Comparison of ENCODE assay signal across 20 cellular contexts in the genomic region with DNA sequence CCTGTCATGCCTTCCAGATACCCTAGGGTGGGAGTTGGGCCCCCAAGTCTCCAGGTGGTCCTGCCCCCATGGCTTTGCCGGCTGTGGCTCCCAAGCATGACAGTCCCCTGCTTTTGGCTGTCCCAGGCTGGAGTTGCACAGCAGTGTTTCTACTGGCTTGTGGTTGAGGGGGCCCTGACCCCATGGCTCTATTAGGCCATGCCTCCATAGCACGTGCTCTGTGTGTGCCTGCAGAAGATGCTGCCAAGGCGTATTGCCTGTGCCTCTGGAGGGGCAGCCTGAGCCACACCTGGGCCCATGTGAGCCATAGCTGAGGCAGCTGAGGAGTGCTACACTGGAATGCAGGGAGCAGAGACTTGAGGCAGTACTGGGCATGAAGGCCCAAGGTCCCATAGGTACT. TPM values are rescaled to one million over a fixed set of nuclear protein-coding genes. Genes with fewer than 3 reads are reported as not detected.
DNase-seq lines count a peak whose midpoint lies in the region; ATAC-seq, FAIRE-seq and TF ChIP-seq lines count a peak whose summit lies in the region.
"Had no signal": no experiment of that assay in that cellular context is flagged by ENCODE, and none has a peak within 500 bp of the region (broad histone marks: within the 10 kb centered on the region; RNA-seq: fewer than 3 reads in every experiment).

No MANE protein-coding gene starts in this region.

- FAIRE-seq in K562 (lab: Jason Lieb, UNC), result no peak
- FAIRE-seq: G401.6, GM12892, H1 had no signal

- in situ Hi-C loops in IMR-90 (cut with MboI; ENCODE audit: low sequenced_read_pairs) (no loop called here), K562 (cut with MboI) (no loop called here)

- no peak for ATAC-seq in IMR-90 (ENCODE audit: low read depth)
- ATAC-seq in K562, result no peak
- peak in 3 of 4 donors; percentile 28 to 66 (median 45) for ATAC-seq in right lobe of liver
- no peak for ATAC-seq in upper lobe of right lung
- ATAC-seq in naive thymus-derived CD8-positive, alpha-beta T cell, result no peak

- H2AK9ac ChIP-seq in IMR-90 (replicated peaks; ENCODE audit: low read depth, low read length, poor library complexity), result no peak overlapping the region

- no peaks in the 10 kb centered on the region; the same call in 1 of the 2 replicates for H3K27me3 ChIP-seq in IMR-90 (ENCODE audit: control insufficient read depth, insufficient read depth, low read length)
- H3K27me3 ChIP-seq in K562 (ENCODE audit: control insufficient read depth in 2 of 2, insufficient read depth in 2 of 2, low read length in 2 of 2), result peaks cover 27 to 49% of the 10 kb centered on the region in 2 experiments; a peak in 4 of 5 replicates
- no peaks in the 10 kb centered on the region for H3K27me3 ChIP-seq in right lobe of liver
- no peaks in the 10 kb centered on the region for H3K27me3 ChIP-seq in upper lobe of right lung

- POLR2A ChIA-PET in IMR-90 (lab: Charles Lee; ENCODE audit: unreplicated experiment) (no interaction called here), K562 (lab: Yijun Ruan, JAX) (interaction anchor here (0.6 to 0.7 kb wide), 2 partner anchors 21 to 23 kb away, joined by 3 read pairs; no protein-coding TSS in a partner anchor)
- POLR2A ChIA-PET in naive thymus-derived CD8-positive, alpha-beta T cell (lab: Charles Lee), result no interaction called here

- TF ChIP-seq RAD21 in IMR-90 (IDR thresholded peaks at IDR 0.05; ENCODE audit: low read length) (no peak), K562 (CRISPR knock-in tag; conservative IDR thresholded peaks at IDR 0.05 in 1 of 2, IDR thresholded peaks at IDR 0.05 in 1 of 2) (no peak)

- intact Hi-C loops in IMR-90 (cut with micrococcal nuclease), result no loop called here
- intact Hi-C loops in K562 (cut with micrococcal nuclease), result no loop called here
- intact Hi-C loops in right lobe of liver (cut with DNase I), result no loop called here
- intact Hi-C loops in upper lobe of right lung (cut with DNase I), result no loop called here

- H2BK20ac ChIP-seq in IMR-90 (ENCODE audit: low read depth, low read length), result no peak overlapping the region

- no peak overlapping the region for H2BK5ac ChIP-seq in IMR-90 (ENCODE audit: low read depth, low read length, poor library complexity, severe bottlenecking)

- no peaks in the 10 kb centered on the region for H3K79me1 ChIP-seq in IMR-90 (ENCODE audit: low read depth in 1 of 2, low read length in 2 of 2)

- H3K4me2 ChIP-seq in IMR-90 (ENCODE audit: low read depth, low read length), result no peak overlapping the region
- H3K4me2 ChIP-seq in K562 (ENCODE audit: insufficient read depth, low read length), result no peak overlapping the region

- H3K9me3 ChIP-seq in IMR-90 (ENCODE audit: control insufficient read depth, insufficient read depth, low read length) (peaks cover 17% of the 10 kb centered on the region), K562 (replicated peaks; ENCODE audit: control insufficient read depth, insufficient read depth, low read depth, low read length) (no peaks in the 10 kb centered on the region), right lobe of liver (no peaks in the 10 kb centered on the region), upper lobe of right lung (no peaks in the 10 kb centered on the region)

- TF ChIP-seq CTCF in IMR-90 (conservative IDR thresholded peaks at IDR 0.05; ENCODE audit: low read depth, low read length) (no peak), K562 (IDR thresholded peaks at IDR 0.05 in 2 of 3, conservative IDR thresholded peaks at IDR 0.05 in 1 of 3; ENCODE audit: insufficient read depth in 2 of 3, low read depth in 1 of 3, low read length in 3 of 3) (no peak), right lobe of liver (IDR thresholded peaks at IDR 0.05) (no peak), upper lobe of right lung (IDR thresholded peaks at IDR 0.05) (no peak)

- WGBS in IMR-90 (ENCODE audit: extremely low coverage in 2 of 2, insufficient read length in 1 of 2), 2 experiments, result 50% methylated on average over 1 of the region's 3 CpGs; no CpG with 5 or more reads in 1 of the 2 experiments
- WGBS in K562 (ENCODE audit: insufficient coverage, low coverage, missing lambda C conversion rate), result 0% methylated on average over 3 of the region's 3 CpGs
- WGBS in right lobe of liver (ENCODE audit: insufficient coverage, low coverage, low lambda C conversion rate, missing lambda C conversion rate), result 42% methylated on average over 2 of the region's 3 CpGs

- H3K27ac ChIP-seq in IMR-90 (ENCODE audit: insufficient read depth, low read length) (no peak overlapping the region), K562 (ENCODE audit: extremely low read depth, low read depth, low read length) (no peak overlapping the region), right lobe of liver (no peak overlapping the region), upper lobe of right lung (no peak overlapping the region)
- H3K27ac ChIP-seq: GM23248 had no signal

- no peak overlapping the region for H3K56ac ChIP-seq in IMR-90 (ENCODE audit: extremely low read depth, insufficient read depth, low read length)

- no peaks in the 10 kb centered on the region for H4K20me1 ChIP-seq in IMR-90 (ENCODE audit: insufficient read depth, low read length)
- no peaks in the 10 kb centered on the region for H4K20me1 ChIP-seq in K562 (replicated peaks; ENCODE audit: control insufficient read depth, insufficient read depth, low read length)

- no peak overlapping the region for H2AK5ac ChIP-seq in IMR-90 (ENCODE audit: low read depth, low read length)

- H3K79me2 ChIP-seq in K562 (ENCODE audit: control insufficient read depth, insufficient read depth, low read length), result no peaks in the 10 kb centered on the region

- no peak overlapping the region for H3K23ac ChIP-seq in IMR-90 (ENCODE audit: low read depth, low read length)

- peaks cover 0 to 20% (median 9%) of the 10 kb centered on the region in 3 donors for H3K36me3 Mint-ChIP-seq in naive thymus-derived CD8-positive, alpha-beta T cell

- TF ChIP-seq EP300 in K562 (IDR thresholded peaks at IDR 0.05; ENCODE audit: low read length), result no peak

- no peak overlapping the region for H2BK15ac ChIP-seq in IMR-90 (ENCODE audit: low read depth, low read length)

- H4K5ac ChIP-seq in IMR-90 (ENCODE audit: low read depth, low read length), result no peak overlapping the region

- H3K9me1 ChIP-seq in IMR-90 (ENCODE audit: insufficient read depth, low read length) (0 out of 2 replicates have a peak, but pooled peaks cover 7% of the 10 kb centered on the region), K562 (ENCODE audit: control insufficient read depth, insufficient read depth, low read length) (no peaks in the 10 kb centered on the region)

- H3K36me3 ChIP-seq in IMR-90 (ENCODE audit: control insufficient read depth, insufficient read depth, low read length) (no peaks in the 10 kb centered on the region), K562 (ENCODE audit: control insufficient read depth, insufficient read depth, low read length) (no peaks in the 10 kb centered on the region), right lobe of liver (no peaks in the 10 kb centered on the region), upper lobe of right lung (no peaks in the 10 kb centered on the region)

- H3K18ac ChIP-seq in IMR-90 (ENCODE audit: low read depth, low read length), result no peak overlapping the region

- no peaks in the 10 kb centered on the region for H3K4me1 Mint-ChIP-seq in naive thymus-derived CD8-positive, alpha-beta T cell
- H3K4me1 Mint-ChIP-seq: CD4-positive, alpha-beta memory T cell had no signal

- no peak overlapping the region for H3K4me3 Mint-ChIP-seq in naive thymus-derived CD8-positive, alpha-beta T cell
- H3K4me3 Mint-ChIP-seq: CD4-positive, alpha-beta memory T cell had no signal

- H3K4me3 ChIP-seq in IMR-90 (ENCODE audit: insufficient read depth, low read depth, low read length) (no peak overlapping the region), K562 (no peak overlapping the region), right lobe of liver (no peak overlapping the region), upper lobe of right lung (no peak overlapping the region)
- H3K4me3 ChIP-seq: GM23248 had no signal

- no peak overlapping the region for H3K27ac Mint-ChIP-seq in naive thymus-derived CD8-positive, alpha-beta T cell
- H3K27ac Mint-ChIP-seq: CD4-positive, alpha-beta memory T cell had no signal

- H3K14ac ChIP-seq in IMR-90 (replicated peaks; ENCODE audit: low read depth, low read length), result no peak overlapping the region

- dilution Hi-C loops in IMR-90 (cut with HindIII; ENCODE audit: low sequenced_read_pairs, unreplicated experiment), result no loop called here

- BruUV-seq in IMR-90 (replicated peaks; lab: Mats Ljungman, UMichigan), result no TSS peak
- no TSS peak for BruUV-seq in K562 (replicated peaks; lab: Mats Ljungman, UMichigan)

- CTCF ChIA-PET in IMR-90 (lab: Yijun Ruan, JAX) (interaction anchor here (0.6 kb wide), 1 partner anchor 80 kb away, joined by 3 read pairs; no protein-coding TSS in a partner anchor), K562 (lab: Yijun Ruan, JAX; ENCODE audit: low intra/inter-chr PET ratio) (no interaction called here)

- peak overlapping the region; percentile 17 for H2AFZ ChIP-seq in IMR-90 (replicated peaks; ENCODE audit: low read length, poor library complexity)
- H2AFZ ChIP-seq in K562 (ENCODE audit: low read depth, low read length), result no peak overlapping the region
- H2AFZ ChIP-seq: GM23248 had no signal

- no peak for TF ChIP-seq POLR2A in IMR-90 (IDR thresholded peaks at IDR 0.05; ENCODE audit: low read depth, low read length)
- TF ChIP-seq POLR2A in K562 (conservative IDR thresholded peaks at IDR 0.05), result no peak
- TF ChIP-seq POLR2A in right lobe of liver (IDR thresholded peaks at IDR 0.05), result no peak

- no peak overlapping the region for H3K9ac ChIP-seq in IMR-90 (ENCODE audit: low read depth, low read length)
- no peak overlapping the region for H3K9ac ChIP-seq in K562 (ENCODE audit: insufficient read depth in 1 of 2, low read depth in 2 of 2, low read length in 2 of 2)
- H3K9ac ChIP-seq: GM23248 had no signal

- H3K4me1 ChIP-seq in IMR-90 (ENCODE audit: control insufficient read depth, insufficient read depth, low read length) (peaks cover 7% of the 10 kb centered on the region), K562 (replicated peaks in 1 of 2; ENCODE audit: control insufficient read depth in 2 of 2, insufficient read depth in 2 of 2, low read length in 2 of 2) (no peaks in the 10 kb centered on the region), right lobe of liver (peaks cover 0 to 13% (median 6%) of the 10 kb centered on the region in 4 donors), upper lobe of right lung (no peaks in the 10 kb centered on the region)

- no peak overlapping the region for H4K91ac ChIP-seq in IMR-90 (ENCODE audit: insufficient read depth, low read depth, low read length)

- H3K27me3 Mint-ChIP-seq in naive thymus-derived CD8-positive, alpha-beta T cell, result peaks cover 0 to 2% (median 0%) of the 10 kb centered on the region in 5 donors

- H2BK120ac ChIP-seq in IMR-90 (ENCODE audit: low read depth, low read length), result no peak overlapping the region

- H3K4ac ChIP-seq in IMR-90 (ENCODE audit: low read depth, low read length), result no peak overlapping the region

- H3K9me3 Mint-ChIP-seq in naive thymus-derived CD8-positive, alpha-beta T cell, result peaks cover 0 to 27% (median 11%) of the 10 kb centered on the region in 9 donors

- DNase-seq in IMR-90, result no peak
- DNase-seq in K562 (ENCODE audit: extremely low read depth in 1 of 4, low spot score in 3 of 4), result no peak
- no peak for DNase-seq in right lobe of liver
- DNase-seq in upper lobe of right lung, result peak; percentile 28
- DNase-seq in DMS53 treated with DMSO at 0.1 percent for 48 hours (lab: John Stamatoyannopoulos, UW; ENCODE audit: unreplicated experiment), result no peak
- DNase-seq in naive thymus-derived CD8-positive, alpha-beta T cell, result no peak
- DNase-seq: C1 segment of cervical spinal cord; Calu3; CD4-positive, alpha-beta memory T cell; COR-L47; DMS53; DND-41; GM23248; H7; HCEC 1CT had no signal

- H4K8ac ChIP-seq in IMR-90 (ENCODE audit: low read depth in 2 of 2, low read length in 2 of 2), result no peak overlapping the region

RNA-seq across cellular contexts. Expression of a gene that starts 25.4 kb away (rescaled TPM):
- 119 and 159 TPM in 2 replicates for total RNA-seq in IMR-90 (2012; rRNA removed)
- polyA plus RNA-seq in IMR-90 (2012; rRNA removed), result 566 and 689 TPM in 2 replicates
- polyA plus RNA-seq in IMR-90 (2012; cell fraction: cytosol; rRNA removed), result 940 and 1,395 TPM in 2 replicates
- polyA plus RNA-seq in IMR-90 (2012; cell fraction: nucleus; rRNA removed; ENCODE audit: low replicate concordance), result 328 and 597 TPM in 2 replicates
- 93.5 and 278 TPM in 2 replicates for total RNA-seq in K562 (2011; cell fraction: chromatin; rRNA removed; ENCODE audit: low replicate concordance)
- 344 and 368 TPM in 2 replicates for total RNA-seq in K562 (2011; cell fraction: nucleolus; rRNA removed)
- 240 and 244 TPM in 2 replicates for total RNA-seq in K562 (2011; cell fraction: nucleoplasm; rRNA removed)
- total RNA-seq in K562 (2014; rRNA removed), result 43.3 and 67.2 TPM in 2 replicates
- 37.4 and 60.2 TPM in 2 replicates for total RNA-seq in K562 (2014; rRNA removed; fragmentation: Illumina TruSeq; extraction: Trizol)
- 61.7 and 64.8 TPM in 2 replicates for total RNA-seq in K562 (2015; rRNA removed; fragmentation: Illumina TruSeq; extraction: Trizol)
- total RNA-seq in K562 (2021), result 181 and 189 TPM in 2 replicates
- polyA plus RNA-seq in K562 (2011; rRNA removed), result 76.9 and 103 TPM in 2 replicates
- 177 and 219 TPM in 2 replicates for polyA plus RNA-seq in K562 (2011; cell fraction: cytosol; rRNA removed)
- polyA plus RNA-seq in K562 (2011; cell fraction: nucleus; rRNA removed), result 80.1 and 118 TPM in 2 replicates
- 157 and 238 TPM in 2 replicates for polyA plus RNA-seq in K562 (2012)
- 163 and 169 TPM in 2 replicates for polyA plus RNA-seq in K562 (2014; fragmentation: Illumina TruSeq; extraction: Trizol)
- polyA plus RNA-seq in K562 (2014; fragmentation: Nextera tagmentation; extraction: Ambion mirVana), result 1 to 10 TPM; 2.4 to 7.0 TPM
- 105 and 114 TPM in 2 replicates for polyA plus RNA-seq in K562 (2014; rRNA removed)
- 67.7 and 102 TPM in 2 replicates for polyA minus RNA-seq in K562 (2011; rRNA and poly(A)+ RNA removed)
- 110 and 130 TPM in 2 replicates for polyA minus RNA-seq in K562 (2011; cell fraction: cytosol; rRNA and poly(A)+ RNA removed)
- polyA minus RNA-seq in K562 (2011; cell fraction: nucleus; rRNA and poly(A)+ RNA removed), result 23.2 and 30.1 TPM in 2 replicates
- 100 to 1,000 TPM; 433 to 721 (median 528) TPM for total RNA-seq in right lobe of liver
- 801 TPM for total RNA-seq in upper lobe of right lung
- 10 to 100 TPM; 83.1 to 92.1 TPM for total RNA-seq in naive thymus-derived CD8-positive, alpha-beta T cell
- 10 to 100 TPM; 15.3 to 62.0 (median 42.1) TPM for polyA plus RNA-seq in naive thymus-derived CD8-positive, alpha-beta T cell

RNA-seq across cellular contexts. Expression of a gene that starts 48.8 kb away (rescaled TPM):
- total RNA-seq in IMR-90 (2012; rRNA removed) (40.0 and 45.3 TPM in 2 replicates), K562 (2014; rRNA removed) (53.4 and 63.9 TPM in 2 replicates), K562 (2014; rRNA removed; fragmentation: Illumina TruSeq; extraction: Trizol) (3.7 and 4.7 TPM in 2 replicates), K562 (2015; rRNA removed; fragmentation: Illumina TruSeq; extraction: Trizol) (35.3 and 35.5 TPM in 2 replicates), K562 (2021) (49.0 and 54.2 TPM in 2 replicates), right lobe of liver (10 to 100 TPM; 17.6 to 27.0 (median 19.5) TPM), upper lobe of right lung (40.6 TPM)
- polyA plus RNA-seq in IMR-90 (2012; rRNA removed) (34.9 and 43.2 TPM in 2 replicates), K562 (2011; rRNA removed) (11.0 and 16.2 TPM in 2 replicates), K562 (2014; fragmentation: Illumina TruSeq; extraction: Trizol) (6.2 and 22.8 TPM in 2 replicates), K562 (2014; fragmentation: Nextera tagmentation; extraction: Ambion mirVana) (1 to 10 TPM in 1 of 2 experiments, under 1 TPM in 1; 0.41 to 2.8 TPM), K562 (2014; rRNA removed) (29.1 and 32.5 TPM in 2 replicates)
- 31.3 and 46.1 TPM in 2 replicates for polyA plus RNA-seq in IMR-90 (2012; cell fraction: cytosol; rRNA removed)
- 40.8 and 137 TPM in 2 replicates for polyA plus RNA-seq in IMR-90 (2012; cell fraction: nucleus; rRNA removed; ENCODE audit: low replicate concordance)
- total RNA-seq in K562 (2011; cell fraction: chromatin; rRNA removed; ENCODE audit: low replicate concordance), result 7.2 and 32.5 TPM in 2 replicates
- total RNA-seq in K562 (2011; cell fraction: nucleolus; rRNA removed), result 37.2 and 47.1 TPM in 2 replicates
- 21.3 and 24.4 TPM in 2 replicates for total RNA-seq in K562 (2011; cell fraction: nucleoplasm; rRNA removed)
- 17.0 and 45.2 TPM in 2 replicates for polyA plus RNA-seq in K562 (2011; cell fraction: cytosol; rRNA removed)
- 24.0 and 35.2 TPM in 2 replicates for polyA plus RNA-seq in K562 (2011; cell fraction: nucleus; rRNA removed)
- 37.3 and 42.1 TPM in 2 replicates for polyA plus RNA-seq in K562 (2012)
- 5.8 and 8.2 TPM in 2 replicates for polyA minus RNA-seq in K562 (2011; rRNA and poly(A)+ RNA removed)
- polyA minus RNA-seq in K562 (2011; cell fraction: cytosol; rRNA and poly(A)+ RNA removed), result 13.1 and 16.7 TPM in 2 replicates
- polyA minus RNA-seq in K562 (2011; cell fraction: nucleus; rRNA and poly(A)+ RNA removed), result 26.9 and 33.5 TPM in 2 replicates
- 10 to 100 TPM; 56.6 to 65.6 TPM for total RNA-seq in naive thymus-derived CD8-positive, alpha-beta T cell
- 10 to 100 TPM; 49.0 to 68.3 (median 54.7) TPM for polyA plus RNA-seq in naive thymus-derived CD8-positive, alpha-beta T cell

RNA-seq across cellular contexts. Expression of a gene that starts 49.9 kb away (rescaled TPM):
- total RNA-seq in IMR-90 (2012; rRNA removed) (not detected in 2 replicates), K562 (2014; rRNA removed) (3.0 and 3.4 TPM in 2 replicates), K562 (2014; rRNA removed; fragmentation: Illumina TruSeq; extraction: Trizol) (0.86 and 1.4 TPM in 2 replicates), K562 (2015; rRNA removed; fragmentation: Illumina TruSeq; extraction: Trizol) (2.6 TPM in 2 replicates), K562 (2021) (4.8 and 5.9 TPM in 2 replicates), right lobe of liver (1 to 10 TPM in 1 of 6 experiments, under 1 TPM in 3, not detected in 2; 0.24 to 1.2 (median 0.63) TPM), upper lobe of right lung (12.2 TPM)
- polyA plus RNA-seq in IMR-90 (2012; rRNA removed) (0.07 TPM in 1 of 2 replicates, not detected in the other), K562 (2011; rRNA removed) (4.2 and 9.4 TPM in 2 replicates), K562 (2014; fragmentation: Illumina TruSeq; extraction: Trizol) (0.79 and 2.8 TPM in 2 replicates), K562 (2014; fragmentation: Nextera tagmentation; extraction: Ambion mirVana) (under 1 TPM; 0.21 to 0.57 TPM), K562 (2014; rRNA removed) (3.3 and 7.3 TPM in 2 replicates)
- 0.04 TPM in 1 of 2 replicates, not detected in the other for polyA plus RNA-seq in IMR-90 (2012; cell fraction: cytosol; rRNA removed)
- polyA plus RNA-seq in IMR-90 (2012; cell fraction: nucleus; rRNA removed; ENCODE audit: low replicate concordance), result 0.37 and 0.79 TPM in 2 replicates
- total RNA-seq in K562 (2011; cell fraction: chromatin; rRNA removed; ENCODE audit: low replicate concordance), result 8.4 and 16.2 TPM in 2 replicates
- 7.1 and 8.5 TPM in 2 replicates for total RNA-seq in K562 (2011; cell fraction: nucleolus; rRNA removed)
- total RNA-seq in K562 (2011; cell fraction: nucleoplasm; rRNA removed), result 4.3 and 5.9 TPM in 2 replicates
- 4.4 and 6.2 TPM in 2 replicates for polyA plus RNA-seq in K562 (2011; cell fraction: cytosol; rRNA removed)
- 68.0 and 78.0 TPM in 2 replicates for polyA plus RNA-seq in K562 (2011; cell fraction: nucleus; rRNA removed)
- 8.2 and 19.1 TPM in 2 replicates for polyA plus RNA-seq in K562 (2012)
- polyA minus RNA-seq in K562 (2011; rRNA and poly(A)+ RNA removed), result 0.77 and 0.90 TPM in 2 replicates
- polyA minus RNA-seq in K562 (2011; cell fraction: cytosol; rRNA and poly(A)+ RNA removed), result 1.4 and 3.4 TPM in 2 replicates
- polyA minus RNA-seq in K562 (2011; cell fraction: nucleus; rRNA and poly(A)+ RNA removed), result 10.0 and 10.3 TPM in 2 replicates
- total RNA-seq in naive thymus-derived CD8-positive, alpha-beta T cell, result 100 to 1,000 TPM; 158 to 171 TPM
- polyA plus RNA-seq in naive thymus-derived CD8-positive, alpha-beta T cell, result 100 to 1,000 TPM in 1 of 3 donors, 10 to 100 TPM in 2; 58.5 to 124 (median 96.6) TPM
- total RNA-seq: A673, Calu3, GM23248, H1, H7 had no signal
- polyA plus RNA-seq: GM23248, H1 had no signal

RNA-seq across cellular contexts. Expression of a gene that starts 50.0 kb away (rescaled TPM):
- total RNA-seq in IMR-90 (2012; rRNA removed), result not detected in 2 replicates
- not detected in 2 replicates for polyA plus RNA-seq in IMR-90 (2012; rRNA removed)
- polyA plus RNA-seq in IMR-90 (2012; cell fraction: cytosol; rRNA removed), result not detected in 2 replicates
- 0.03 and 0.08 TPM in 2 replicates for polyA plus RNA-seq in IMR-90 (2012; cell fraction: nucleus; rRNA removed; ENCODE audit: low replicate concordance)
- 1.6 and 4.7 TPM in 2 replicates for total RNA-seq in K562 (2011; cell fraction: chromatin; rRNA removed; ENCODE audit: low replicate concordance)
- total RNA-seq in K562 (2011; cell fraction: nucleolus; rRNA removed), result 2.4 and 3.5 TPM in 2 replicates
- 1.5 and 3.1 TPM in 2 replicates for total RNA-seq in K562 (2011; cell fraction: nucleoplasm; rRNA removed)
- total RNA-seq in K562 (2014; rRNA removed), result 1.3 and 2.0 TPM in 2 replicates
- total RNA-seq in K562 (2014; rRNA removed; fragmentation: Illumina TruSeq; extraction: Trizol), result 0.64 and 0.65 TPM in 2 replicates
- total RNA-seq in K562 (2015; rRNA removed; fragmentation: Illumina TruSeq; extraction: Trizol), result 2.3 and 2.5 TPM in 2 replicates
- 2.1 and 2.6 TPM in 2 replicates for total RNA-seq in K562 (2021)
- 1.2 and 2.1 TPM in 2 replicates for polyA plus RNA-seq in K562 (2011; rRNA removed)
- polyA plus RNA-seq in K562 (2011; cell fraction: cytosol; rRNA removed), result 0.91 and 2.0 TPM in 2 replicates
- polyA plus RNA-seq in K562 (2011; cell fraction: nucleus; rRNA removed), result 5.5 and 14.3 TPM in 2 replicates
- 4.3 and 4.5 TPM in 2 replicates for polyA plus RNA-seq in K562 (2012)
- polyA plus RNA-seq in K562 (2014; fragmentation: Illumina TruSeq; extraction: Trizol), result 1.0 and 1.3 TPM in 2 replicates
- under 1 TPM; 0.10 to 0.15 TPM for polyA plus RNA-seq in K562 (2014; fragmentation: Nextera tagmentation; extraction: Ambion mirVana)
- 2.0 and 2.1 TPM in 2 replicates for polyA plus RNA-seq in K562 (2014; rRNA removed)
- polyA minus RNA-seq in K562 (2011; rRNA and poly(A)+ RNA removed), result 0.99 and 1.0 TPM in 2 replicates
- polyA minus RNA-seq in K562 (2011; cell fraction: cytosol; rRNA and poly(A)+ RNA removed), result 1.4 TPM in 1 of 2 replicates, not detected in the other
- polyA minus RNA-seq in K562 (2011; cell fraction: nucleus; rRNA and poly(A)+ RNA removed), result 2.4 and 3.4 TPM in 2 replicates
- total RNA-seq in right lobe of liver, result under 1 TPM; 0.25 to 0.51 (median 0.39) TPM
- 6.5 TPM for total RNA-seq in upper lobe of right lung
- total RNA-seq in naive thymus-derived CD8-positive, alpha-beta T cell, result 100 to 1,000 TPM; 113 to 115 TPM
- polyA plus RNA-seq in naive thymus-derived CD8-positive, alpha-beta T cell, result 10 to 100 TPM; 13.6 to 20.2 (median 20.2) TPM
- total RNA-seq: A673, Calu3, GM23248, H1, H7 had no signal
- polyA plus RNA-seq: BJ, GM23248, H1 had no signal

Comparison
In these comparisons a context has a peak if more than half of its experiments do, and no peak if none do; other contexts are left out.
1. ATAC-seq: peak in right lobe of liver (3 of 4); none in IMR-90 (single experiment), K562 (single experiment), upper lobe of right lung (single experiment) and naive thymus-derived CD8-positive, alpha-beta T cell (0 of 2).
2. RNA of a gene that starts 49.9 kb away (total RNA-seq): 158 to 171 TPM in naive thymus-derived CD8-positive, alpha-beta T cell; 12.2 TPM in upper lobe of right lung (single experiment), 0.86 to 16.2 TPM in K562, 0.24 to 1.2 TPM in right lobe of liver and not detected in IMR-90; every median in the first group is over 4 times any median in the second.